ENCODE assay signal across 15 cellular contexts in the genomic region with DNA sequence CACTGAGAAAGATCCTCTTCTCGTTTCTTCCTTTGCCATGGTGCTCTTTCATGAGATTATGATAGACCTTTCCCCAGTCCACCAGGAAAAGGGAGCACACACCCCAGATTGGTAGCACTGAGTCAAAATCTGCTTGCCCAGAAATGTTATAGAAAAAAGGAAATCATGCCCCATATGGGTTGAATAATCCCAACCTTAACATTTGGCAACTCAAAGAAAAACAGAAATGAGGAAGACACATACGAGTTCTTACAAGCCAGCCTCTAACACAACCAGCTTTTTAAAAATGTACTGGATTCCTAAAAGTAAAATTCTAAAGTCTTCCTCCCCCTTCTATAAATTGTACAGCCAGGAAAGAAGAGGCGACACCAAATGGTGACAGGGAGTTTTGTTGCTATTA.
DNase-seq lines count a peak whose midpoint lies in the region; ATAC-seq and TF ChIP-seq lines count a peak whose summit lies in the region.
"Had no signal": no experiment of that assay in that cellular context is flagged by ENCODE, and none has a peak within 500 bp of the region (broad histone marks: within the 10 kb centered on the region; RNA-seq: fewer than 3 reads in every experiment).

No MANE protein-coding gene starts in this region.

- H3K27me3 Mint-ChIP-seq in activated T-cell treated with anti-CD3 and anti-CD28 coated beads, Interleukin-2, amount 50 U/mL, for 4 hours (ENCODE audit: low read depth): no peaks in the 10 kb centered on the region
- H3K27me3 Mint-ChIP-seq in effector memory CD8-positive, alpha-beta T cell: no peaks in the 10 kb centered on the region

- H3K4me1 Mint-ChIP-seq in activated T-cell treated with anti-CD3 and anti-CD28 coated beads, Interleukin-2, amount 50 U/mL, for 4 hours (ENCODE audit: low read depth): peaks cover 91% of the 10 kb centered on the region
- H3K4me1 Mint-ChIP-seq in effector memory CD8-positive, alpha-beta T cell (ENCODE audit: low read depth in 2 of 2): peaks cover 75 to 88% of the 10 kb centered on the region in 2 donors

- no peaks in the 10 kb centered on the region for H3K9me3 ChIP-seq in SU-DHL-6 (ENCODE audit: insufficient read depth, low read length)
- H3K9me3 ChIP-seq in stomach: no peaks in the 10 kb centered on the region
- H3K9me3 ChIP-seq: adrenal gland, ovary, uterus had no signal

- H3K4me3 Mint-ChIP-seq in activated T-cell treated with anti-CD3 and anti-CD28 coated beads, Interleukin-2, amount 50 U/mL, for 4 hours: peak overlapping the region; percentile 25
- peak overlapping the region; percentile 17 to 78 for H3K4me3 Mint-ChIP-seq in effector memory CD8-positive, alpha-beta T cell

- no peak for ATAC-seq in activated T-cell treated with anti-CD3 and anti-CD28 coated beads, Interleukin-2, amount 50 U/mL, for 4 hours
- no peak for ATAC-seq in effector memory CD8-positive, alpha-beta T cell (replicated peaks)
- ATAC-seq in GM18861 (IDR thresholded peaks at IDR 0.05; ENCODE audit: unreplicated experiment) (no peak), HG03196 (IDR thresholded peaks at IDR 0.05; ENCODE audit: unreplicated experiment) (no peak)

- H3K4me3 ChIP-seq in SU-DHL-6 (ENCODE audit: insufficient read depth, low read length, poor library complexity, severe bottlenecking) (no peak overlapping the region), stomach (no peak overlapping the region)
- H3K4me3 ChIP-seq: adrenal gland, lung, ovary, uterus had no signal

- intact Hi-C loops in stomach (cut with DNase I; ENCODE audit: low total_unique reads): no loop called here

- TF ChIP-seq CTCF in SU-DHL-6 (IDR thresholded peaks at IDR 0.05; ENCODE audit: insufficient read depth, low read length, poor library complexity, severe bottlenecking) (no peak), stomach (IDR thresholded peaks at IDR 0.05) (no peak)

- peaks cover 37% of the 10 kb centered on the region for H3K79me2 ChIP-seq in SU-DHL-6 (ENCODE audit: insufficient read depth, low read length)

- H3K36me3 Mint-ChIP-seq in activated T-cell treated with anti-CD3 and anti-CD28 coated beads, Interleukin-2, amount 50 U/mL, for 4 hours (ENCODE audit: insufficient read depth): peaks cover 17% of the 10 kb centered on the region
- H3K36me3 Mint-ChIP-seq in effector memory CD8-positive, alpha-beta T cell (ENCODE audit: insufficient read depth): peaks cover 31% of the 10 kb centered on the region

- WGBS in stomach, 5 donors: 79 to 86% (median 84%) methylated on average over 3 of the region's 3 CpGs

- H3K27ac ChIP-seq in SU-DHL-6 (ENCODE audit: low read depth, low read length) (peak overlapping the region; percentile 35; the same call in 1 of the 2 replicates), stomach (peak overlapping the region in 4 of 5 donors; percentile 7 to 76 (median 54))
- H3K27ac ChIP-seq: adrenal gland, ovary, uterus had no signal

- H3K36me3 ChIP-seq in SU-DHL-6 (ENCODE audit: low read length) (0 out of 2 replicates have a peak, but pooled peaks cover 3% of the 10 kb centered on the region), stomach (no peaks in the 10 kb centered on the region)
- H3K36me3 ChIP-seq: adrenal gland, ovary, uterus had no signal

- no peaks in the 10 kb centered on the region for H3K9me3 Mint-ChIP-seq in activated T-cell treated with anti-CD3 and anti-CD28 coated beads, Interleukin-2, amount 50 U/mL, for 4 hours
- no peaks in the 10 kb centered on the region for H3K9me3 Mint-ChIP-seq in effector memory CD8-positive, alpha-beta T cell

- peaks cover 19% of the 10 kb centered on the region; the same call in 1 of the 2 replicates for H3F3A ChIP-seq in SU-DHL-6 (ENCODE audit: insufficient read depth)

- no peak for DNase-seq in activated T-cell treated with anti-CD3 and anti-CD28 coated beads, Interleukin-2, amount 50 U/mL, for 4 hours
- DNase-seq in activated T-cell treated with anti-CD3 and anti-CD28 coated beads for 4 hours: no peak
- DNase-seq in effector memory CD8-positive, alpha-beta T cell: no peak
- no peak for DNase-seq in stomach
- DNase-seq in HK-2 (ENCODE audit: unreplicated experiment): no peak
- DNase-seq: activated CD4-positive, alpha-beta T cell treated with anti-CD3 and anti-CD28 coated beads, Interleukin-2, amount 50 U/mL, for 1 hour; adrenal gland; DMS153; NCI-H2107; ovary; uterus had no signal

- TF ChIP-seq POLR2A in stomach (IDR thresholded peaks at IDR 0.05): no peak

- H3K9ac ChIP-seq in SU-DHL-6 (ENCODE audit: low read length): no peak overlapping the region

- no peak for TF ChIP-seq EP300 in stomach (IDR thresholded peaks at IDR 0.05)

- no peaks in the 10 kb centered on the region for H4K20me1 ChIP-seq in SU-DHL-6 (ENCODE audit: low read depth, low read length)

- H3K9me2 ChIP-seq in SU-DHL-6 (replicated peaks; ENCODE audit: insufficient read depth, low read length): no peaks in the 10 kb centered on the region

- peaks cover 17 to 77% (median 43%) of the 10 kb centered on the region in 4 donors for H3K4me1 ChIP-seq in stomach
- H3K4me1 ChIP-seq: uterus had no signal

- peak overlapping the region; percentile 24 for H3K4me2 ChIP-seq in SU-DHL-6 (ENCODE audit: low read depth, low read length, poor library complexity, severe bottlenecking)

- no peak overlapping the region for H2AFZ ChIP-seq in SU-DHL-6 (ENCODE audit: low read depth, low read length, severe bottlenecking)

- H3K27me3 ChIP-seq in SU-DHL-6 (ENCODE audit: low read length): no peaks in the 10 kb centered on the region
- no peaks in the 10 kb centered on the region for H3K27me3 ChIP-seq in stomach
- H3K27me3 ChIP-seq: adrenal gland, ovary, uterus had no signal

- H3K27ac Mint-ChIP-seq in effector memory CD8-positive, alpha-beta T cell: peak overlapping the region; percentile 96
